Comparison of ENCODE assay signal across 19 cellular contexts in genomic region chr2:75772908-75773630, GRCh38.
DNase-seq lines count a peak whose midpoint lies in the region; FAIRE-seq and TF ChIP-seq lines count a peak whose summit lies in the region.
"Had no signal": no experiment of that assay in that cellular context is flagged by ENCODE, and none has a peak within 500 bp of the region (broad histone marks: within the 10 kb centered on the region; RNA-seq: fewer than 3 reads in every experiment).

No MANE protein-coding gene starts in this region.

- no peak overlapping the region for H4K91ac ChIP-seq in H1 (replicated peaks; ENCODE audit: insufficient read length, low read length)

- H3K56ac ChIP-seq in H1 (replicated peaks; ENCODE audit: insufficient read length, low read depth, low read length), result no peak overlapping the region

- no peaks in the 10 kb centered on the region for H3K27me3 ChIP-seq in HUES6 (ENCODE audit: control insufficient read depth, insufficient read depth, low read length)
- no peaks in the 10 kb centered on the region for H3K27me3 ChIP-seq in H1 (replicated peaks in 1 of 4; ENCODE audit: control insufficient read depth in 3 of 4, extremely low read depth in 1 of 4, insufficient read depth in 3 of 4, low read length in 3 of 4)
- no peaks in the 10 kb centered on the region for H3K27me3 ChIP-seq in iPS-18a (ENCODE audit: control insufficient read depth, insufficient read depth, low read length)
- no peaks in the 10 kb centered on the region for H3K27me3 ChIP-seq in parathyroid adenoma (ENCODE audit: control insufficient read depth, insufficient read depth, low read length)
- H3K27me3 ChIP-seq: BLaER1 had no signal

- H3K14ac ChIP-seq in H1 (ENCODE audit: insufficient read length), result no peak overlapping the region

- H4K8ac ChIP-seq in H1 (ENCODE audit: extremely low read depth, insufficient read depth, low read length), result no peak overlapping the region

- TF ChIP-seq CTCF in H1 (IDR thresholded peaks at IDR 0.05; ENCODE audit: control extremely low read depth in 1 of 3, insufficient read depth in 1 of 3, low read depth in 1 of 3, low read length in 3 of 3) (no peak), parathyroid adenoma (IDR thresholded peaks at IDR 0.05) (no peak)

- H3K9me3 ChIP-seq in HUES6 (ENCODE audit: control insufficient read depth, insufficient read depth, low read depth, low read length) (peaks cover 4% of the 10 kb centered on the region; the same call in 1 of the 2 replicates), H1 (ENCODE audit: insufficient read depth in 2 of 2, low read depth in 1 of 2, low read length in 1 of 2) (no peaks in the 10 kb centered on the region), iPS-18a (ENCODE audit: control insufficient read depth, low read depth, low read length) (no peaks in the 10 kb centered on the region), parathyroid adenoma (ENCODE audit: control insufficient read depth, low read length) (no peaks in the 10 kb centered on the region)
- H3K9me3 ChIP-seq: BLaER1 had no signal

- H2AFZ ChIP-seq in H1 (ENCODE audit: low read length), result no peak overlapping the region
- peak overlapping the region; percentile 31 for H2AFZ ChIP-seq in parathyroid adenoma

- TF ChIP-seq EP300 in H1 (IDR thresholded peaks at IDR 0.05; ENCODE audit: borderline replicate concordance in 1 of 2, low read depth in 2 of 2, low read length in 2 of 2), result no peak

- H3K4me1 ChIP-seq in HUES6 (ENCODE audit: control insufficient read depth, insufficient read depth, low read length) (peaks cover 24% of the 10 kb centered on the region), H1 (replicated peaks in 1 of 4; ENCODE audit: control insufficient read depth in 3 of 4, insufficient read depth in 4 of 4, low read length in 3 of 4) (peaks cover 2 to 20% (median 5%) of the 10 kb centered on the region in 4 experiments; a peak in 5 of 7 replicates), iPS-18a (ENCODE audit: control insufficient read depth, low read depth, low read length) (peaks cover 28% of the 10 kb centered on the region), parathyroid adenoma (peaks cover 8% of the 10 kb centered on the region)
- H3K4me1 ChIP-seq: BLaER1 had no signal

- no peaks in the 10 kb centered on the region for H4K20me1 ChIP-seq in H1 (replicated peaks in 1 of 2; ENCODE audit: control insufficient read depth in 1 of 2, insufficient read depth in 2 of 2, low read length in 2 of 2)
- H4K20me1 ChIP-seq: BLaER1 had no signal

- no peak overlapping the region for H3K4ac ChIP-seq in H1 (replicated peaks; ENCODE audit: insufficient read length, low read depth, low read length)

- H3K9ac ChIP-seq in HUES6 (ENCODE audit: low read length) (no peak overlapping the region), H1 (replicated peaks in 1 of 4; ENCODE audit: extremely low read depth in 1 of 4, low read depth in 3 of 4, low read length in 3 of 4) (no peak overlapping the region), iPS-18a (ENCODE audit: low read length) (no peak overlapping the region), parathyroid adenoma (no peak overlapping the region)
- H3K9ac ChIP-seq: BLaER1 had no signal

- H2AK5ac ChIP-seq in H1 (ENCODE audit: low read depth, low read length), result no peak overlapping the region

- no peak for TF ChIP-seq POLR2A in H1 (IDR thresholded peaks at IDR 0.05; ENCODE audit: control extremely low read depth in 1 of 2, low read depth in 2 of 2, low read length in 2 of 2)

- H3K4me3 ChIP-seq in HUES6 (ENCODE audit: low read depth, low read length), result peak overlapping the region; percentile 14; the same call in 1 of the 2 replicates
- peak overlapping the region in 1 of 4 experiments; percentile 35; a peak in 2 of 8 replicates for H3K4me3 ChIP-seq in H1 (ENCODE audit: extremely low read depth in 1 of 4, insufficient read depth in 2 of 4, low read depth in 3 of 4, low read length in 4 of 4)
- H3K4me3 ChIP-seq in iPS-18a (ENCODE audit: low read length), result peak overlapping the region; percentile 16
- H3K4me3 ChIP-seq in parathyroid adenoma (ENCODE audit: low read depth, low read length), result no peak overlapping the region
- H3K4me3 ChIP-seq: BLaER1, SK-N-MC had no signal

- no peak overlapping the region for H4K5ac ChIP-seq in H1 (ENCODE audit: insufficient read length, low read depth, low read length)

- WGBS in H1 (ENCODE audit: extremely low coverage in 1 of 2, insufficient coverage in 1 of 2, insufficient read length in 1 of 2, insufficient replicate concordance in 2 of 2, low coverage in 1 of 2, low lambda C conversion rate in 2 of 2, missing lambda C conversion rate in 1 of 2), 2 experiments, result 9% methylated on average over 5 of the region's 5 CpGs; no CpG with 5 or more reads in 1 of the 2 experiments

- H3K79me1 ChIP-seq in H1 (ENCODE audit: low read depth, low read length), result no peaks in the 10 kb centered on the region

- POLR2A ChIA-PET in H1 (lab: Charles Lee; ENCODE audit: partially characterized antibody), result interaction anchor here (0.6 kb wide), 1 partner anchor 24 kb away, joined by 3 read pairs; no protein-coding TSS in a partner anchor

- H2BK12ac ChIP-seq in H1 (ENCODE audit: low read depth, low read length), result no peak overlapping the region

- CTCF ChIA-PET in H1 (lab: Charles Lee; ENCODE audit: partially characterized antibody), result interaction anchor here (1.3 to 1.4 kb wide), 2 partner anchors 14 to 62 kb away, joined by 4 read pairs; no protein-coding TSS in a partner anchor

- no peak overlapping the region for H3K18ac ChIP-seq in H1 (ENCODE audit: extremely low read depth, low read length)

- no peak overlapping the region; the same call in 1 of the 2 replicates for H2BK15ac ChIP-seq in H1 (ENCODE audit: low read length)

- peak overlapping the region; percentile 43 to 60 for H3K4me2 ChIP-seq in H1 (ENCODE audit: insufficient read depth in 1 of 2, low read depth in 2 of 2, low read length in 2 of 2)
- H3K4me2 ChIP-seq in parathyroid adenoma (ENCODE audit: low read length), result no peak overlapping the region
- H3K4me2 ChIP-seq: BLaER1 had no signal

- no peaks in the 10 kb centered on the region for H3K79me2 ChIP-seq in H1 (ENCODE audit: control insufficient read depth in 1 of 2, insufficient read depth in 2 of 2, low read length in 2 of 2)
- no peaks in the 10 kb centered on the region for H3K79me2 ChIP-seq in parathyroid adenoma

- no peak overlapping the region for H3K23ac ChIP-seq in H1 (ENCODE audit: insufficient read length)

- TF ChIP-seq RAD21 in H1 (IDR thresholded peaks at IDR 0.05 in 1 of 2, conservative IDR thresholded peaks at IDR 0.05 in 1 of 2; ENCODE audit: low read depth in 2 of 2, low read length in 2 of 2), result no peak

- peak overlapping the region; percentile 62; the same call in 1 of the 2 replicates for H2BK20ac ChIP-seq in H1 (ENCODE audit: low read length)

- DNase-seq in H1 (ENCODE audit: low read depth in 1 of 2, low spot score in 2 of 2), result peak in 1 of 2 experiments; percentile 19
- DNase-seq in ureter (ENCODE audit: low spot score), result no peak
- no peak for DNase-seq in activated T-cell treated with anti-CD3 and anti-CD28 coated beads, Interleukin-2, amount 50 U/mL, for 48 hours
- no peak for DNase-seq in NCI-H82 (lab: John Stamatoyannopoulos, UW)
- no peak for DNase-seq in HUDEP-2 (lab: John Stamatoyannopoulos, UW; ENCODE audit: unreplicated experiment in 76 of 76)
- DNase-seq: CD4-positive, alpha-beta T cell; COR-L47; DMS79; HCEC 1CT; Kasumi-1; NCI-H187; SHP77 treated with DMSO at 0.1 percent for 48 hours had no signal

- no peak for FAIRE-seq in H1 (lab: Jason Lieb, UNC)

- no peak overlapping the region for H2BK120ac ChIP-seq in H1 (replicated peaks; ENCODE audit: low read depth, low read length)

- H3K27ac ChIP-seq in HUES6 (ENCODE audit: low read depth, low read length) (peak overlapping the region; percentile 70), H1 (ENCODE audit: low read depth, low read length) (no peak overlapping the region), iPS-18a (ENCODE audit: low read length) (no peak overlapping the region), parathyroid adenoma (no peak overlapping the region)
- H3K27ac ChIP-seq: BLaER1, HL-60, RWPE1, SK-N-MC had no signal

- H3K36me3 ChIP-seq in HUES6 (ENCODE audit: control insufficient read depth, insufficient read depth, low read length), result no peaks in the 10 kb centered on the region
- H3K36me3 ChIP-seq in H1 (ENCODE audit: control insufficient read depth in 2 of 4, insufficient read depth in 4 of 4, low read length in 3 of 4), result no peaks in the 10 kb centered on the region
- no peaks in the 10 kb centered on the region for H3K36me3 ChIP-seq in iPS-18a (ENCODE audit: control insufficient read depth, low read depth, low read length)
- H3K36me3 ChIP-seq in parathyroid adenoma (ENCODE audit: control insufficient read depth, insufficient read depth, low read length), result no peaks in the 10 kb centered on the region
- H3K36me3 ChIP-seq: BLaER1 had no signal

- H3K23me2 ChIP-seq in H1 (ENCODE audit: low read depth, low read length), result no peaks in the 10 kb centered on the region

- H2BK5ac ChIP-seq in H1 (ENCODE audit: low read depth, low read length), result no peak overlapping the region; the same call in 1 of the 2 replicates
